In the genomic region with DNA sequence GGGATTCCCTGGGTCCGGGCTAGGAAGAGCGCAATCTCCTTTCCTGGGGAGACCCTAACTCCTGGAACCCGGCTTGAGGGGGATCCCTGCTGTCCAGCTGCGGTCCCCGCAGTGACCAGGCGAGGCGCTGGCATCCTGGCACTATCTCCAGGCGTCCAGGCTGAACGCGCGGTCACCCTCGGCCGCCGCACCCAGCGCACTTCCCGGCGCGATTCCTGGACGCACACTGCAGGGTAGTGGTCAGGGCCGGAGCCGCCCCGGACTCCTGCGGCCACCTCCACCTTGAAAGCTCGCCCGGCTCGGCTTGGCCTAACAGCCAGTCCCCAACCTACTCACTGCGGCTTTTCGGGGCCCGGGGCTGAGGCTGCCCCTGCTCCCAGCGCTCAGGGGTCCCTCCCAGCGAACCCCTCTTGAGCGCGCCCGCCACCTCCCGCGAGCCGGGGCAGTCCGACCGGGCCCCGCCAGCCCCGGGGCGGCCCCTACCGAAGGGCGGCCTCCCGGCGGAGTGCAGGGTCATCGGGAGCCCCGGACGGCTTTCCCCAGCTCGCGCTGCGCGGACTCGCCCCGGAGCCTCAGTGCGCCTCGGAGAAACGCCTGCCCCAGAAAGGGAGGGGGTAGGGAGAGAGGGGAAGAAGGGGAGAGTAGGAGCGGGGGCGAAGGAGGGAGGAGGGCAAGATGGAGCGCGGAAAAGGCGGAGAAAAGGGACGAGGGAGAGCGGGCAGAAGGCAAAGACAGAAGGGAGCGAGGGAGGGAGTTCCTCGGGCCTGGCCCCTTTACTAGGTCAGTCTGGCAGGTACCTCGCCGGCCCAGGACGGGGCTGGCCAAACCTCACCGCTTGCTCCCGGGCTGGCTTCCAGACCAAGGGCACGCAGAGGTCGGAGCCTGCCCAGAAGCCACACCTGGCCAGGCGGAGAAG, we compare ENCODE assay signal across 1 cellular context.
TF ChIP-seq lines count a peak whose summit lies in the region.

No MANE protein-coding gene starts in this region.

TF ChIP-seq in HepG2, 621 proteins besides CTCF, POLR2A, EP300 and RAD21 (continued from another document and continues in another):
- TF ChIP-seq FOXM1 (CRISPR knock-in tag; IDR thresholded peaks at IDR 0.05) (no peak), POLR2G (IDR thresholded peaks at IDR 0.05; ENCODE audit: low read depth, low read length) (peak; percentile 77), SRF (IDR thresholded peaks at IDR 0.05; ENCODE audit: low read depth, low read length) (no peak), ZBTB20 (CRISPR knock-in tag; IDR thresholded peaks at IDR 0.05; ENCODE audit: borderline replicate concordance, low read depth) (no peak), KDM5B (CRISPR knock-in tag; IDR thresholded peaks at IDR 0.05; ENCODE audit: borderline replicate concordance) (peak; percentile 65; the same call in 1 of the 2 replicates), ZMAT3 (CRISPR knock-in tag; conservative IDR thresholded peaks at IDR 0.05) (peak; percentile 38; the same call in 1 of the 2 replicates), ZNF607 (CRISPR knock-in tag; IDR thresholded peaks at IDR 0.05; ENCODE audit: borderline replicate concordance) (0 out of 2 replicates have a peak, but pooled peaks have one; percentile 76), MAZ (IDR thresholded peaks at IDR 0.05; ENCODE audit: borderline replicate concordance, low read depth, low read length) (no peak), MAZ (CRISPR knock-in tag; IDR thresholded peaks at IDR 0.05; ENCODE audit: low read depth) (no peak), ZNF747 (CRISPR knock-in tag; IDR thresholded peaks at IDR 0.05; ENCODE audit: borderline replicate concordance) (no peak), TEAD3 (CRISPR knock-in tag; optimal IDR thresholded peaks at IDR 0.05; ENCODE audit: borderline replicate concordance) (peak; percentile 30), MED13 (CRISPR knock-in tag; IDR thresholded peaks at IDR 0.05) (peak; percentile 45; the same call in 1 of the 2 replicates), ZNF12 (CRISPR knock-in tag; IDR thresholded peaks at IDR 0.05) (no peak), YEATS4 (CRISPR knock-in tag; IDR thresholded peaks at IDR 0.05; ENCODE audit: borderline replicate concordance) (peak; percentile 56; the same call in 1 of the 2 replicates), PITX1 (CRISPR knock-in tag; IDR thresholded peaks at IDR 0.05) (0 out of 2 replicates have a peak, but pooled peaks have one; percentile 16), NPAS2 (CRISPR knock-in tag; IDR thresholded peaks at IDR 0.05; ENCODE audit: borderline replicate concordance) (no peak), RFX5 (IDR thresholded peaks at IDR 0.05; ENCODE audit: low read depth, low read length) (no peak), GTF2F1 (IDR thresholded peaks at IDR 0.05; ENCODE audit: low read length) (no peak), ZSCAN21 (CRISPR knock-in tag; IDR thresholded peaks at IDR 0.05; ENCODE audit: borderline replicate concordance) (no peak; the same call in 1 of the 2 replicates), LCORL (IDR thresholded peaks at IDR 0.05) (no peak), LCORL (CRISPR knock-in tag; IDR thresholded peaks at IDR 0.05) (peak; percentile 48), SOX13 (IDR thresholded peaks at IDR 0.05) (no peak), SOX13 (CRISPR knock-in tag; conservative IDR thresholded peaks at IDR 0.05 in 1 of 2, IDR thresholded peaks at IDR 0.05 in 1 of 2) (peak in 1 of 2 experiments; percentile 32; a peak in 1 of 4 replicates)
- TF ChIP-seq, protein P1, sequence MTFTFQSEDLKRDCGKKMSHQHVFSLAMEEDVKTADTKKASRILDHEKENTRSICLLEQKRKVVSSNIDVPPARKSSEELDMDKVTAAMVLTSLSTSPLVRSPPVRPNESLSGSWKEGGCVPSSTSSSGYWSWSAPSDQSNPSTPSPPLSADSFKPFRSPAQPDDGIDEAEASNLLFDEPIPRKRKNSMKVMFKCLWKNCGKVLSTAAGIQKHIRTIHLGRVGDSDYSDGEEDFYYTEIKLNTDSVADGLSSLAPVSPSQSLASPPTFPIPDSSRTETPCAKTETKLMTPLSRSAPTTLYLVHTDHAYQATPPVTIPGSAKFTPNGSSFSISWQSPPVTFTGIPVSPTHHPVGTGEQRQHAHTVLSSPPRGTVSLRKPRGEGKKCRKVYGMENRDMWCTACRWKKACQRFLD (CRISPR knock-in tag; IDR thresholded peaks at IDR 0.05; ENCODE audit: borderline replicate concordance) = peak; percentile 74; the same call in 1 of the 2 replicates
- TF ChIP-seq, protein P2, sequence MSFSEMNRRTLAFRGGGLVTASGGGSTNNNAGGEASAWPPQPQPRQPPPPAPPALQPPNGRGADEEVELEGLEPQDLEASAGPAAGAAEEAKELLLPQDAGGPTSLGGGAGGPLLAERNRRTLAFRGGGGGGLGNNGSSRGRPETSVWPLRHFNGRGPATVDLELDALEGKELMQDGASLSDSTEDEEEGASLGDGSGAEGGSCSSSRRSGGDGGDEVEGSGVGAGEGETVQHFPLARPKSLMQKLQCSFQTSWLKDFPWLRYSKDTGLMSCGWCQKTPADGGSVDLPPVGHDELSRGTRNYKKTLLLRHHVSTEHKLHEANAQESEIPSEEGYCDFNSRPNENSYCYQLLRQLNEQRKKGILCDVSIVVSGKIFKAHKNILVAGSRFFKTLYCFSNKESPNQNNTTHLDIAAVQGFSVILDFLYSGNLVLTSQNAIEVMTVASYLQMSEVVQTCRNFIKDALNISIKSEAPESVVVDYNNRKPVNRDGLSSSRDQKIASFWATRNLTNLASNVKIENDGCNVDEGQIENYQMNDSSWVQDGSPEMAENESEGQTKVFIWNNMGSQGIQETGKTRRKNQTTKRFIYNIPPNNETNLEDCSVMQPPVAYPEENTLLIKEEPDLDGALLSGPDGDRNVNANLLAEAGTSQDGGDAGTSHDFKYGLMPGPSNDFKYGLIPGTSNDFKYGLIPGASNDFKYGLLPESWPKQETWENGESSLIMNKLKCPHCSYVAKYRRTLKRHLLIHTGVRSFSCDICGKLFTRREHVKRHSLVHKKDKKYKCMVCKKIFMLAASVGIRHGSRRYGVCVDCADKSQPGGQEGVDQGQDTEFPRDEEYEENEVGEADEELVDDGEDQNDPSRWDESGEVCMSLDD (CRISPR knock-in tag; IDR thresholded peaks at IDR 0.05; ENCODE audit: borderline replicate concordance) = no peak
- TF ChIP-seq, protein P3, sequence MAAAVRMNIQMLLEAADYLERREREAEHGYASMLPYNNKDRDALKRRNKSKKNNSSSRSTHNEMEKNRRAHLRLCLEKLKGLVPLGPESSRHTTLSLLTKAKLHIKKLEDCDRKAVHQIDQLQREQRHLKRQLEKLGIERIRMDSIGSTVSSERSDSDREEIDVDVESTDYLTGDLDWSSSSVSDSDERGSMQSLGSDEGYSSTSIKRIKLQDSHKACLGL (CRISPR knock-in tag; IDR thresholded peaks at IDR 0.05) = peak; percentile 72; the same call in 1 of the 2 replicates
- TF ChIP-seq, protein P4, sequence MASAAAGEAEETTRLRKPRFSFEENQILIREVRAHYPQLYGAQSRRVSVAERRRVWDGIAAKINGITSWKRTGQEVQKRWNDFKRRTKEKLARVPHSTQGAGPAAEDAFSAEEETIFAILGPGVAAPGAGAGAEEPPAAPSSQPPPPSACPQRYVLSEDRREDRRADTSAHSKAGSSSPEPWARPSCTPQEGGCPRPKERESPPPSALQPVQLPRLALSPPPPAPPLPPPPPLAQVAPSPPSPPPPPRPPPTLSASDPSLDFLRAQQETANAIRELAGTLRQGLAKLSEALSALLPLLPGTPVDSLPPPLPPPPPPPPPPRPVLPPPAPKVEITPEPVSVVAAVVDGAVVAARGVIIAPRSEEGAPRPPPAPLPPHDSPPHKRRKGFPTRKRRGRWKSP (CRISPR knock-in tag; IDR thresholded peaks at IDR 0.05) = peak; percentile 78; the same call in 1 of the 2 replicates
- TF ChIP-seq, protein P5, sequence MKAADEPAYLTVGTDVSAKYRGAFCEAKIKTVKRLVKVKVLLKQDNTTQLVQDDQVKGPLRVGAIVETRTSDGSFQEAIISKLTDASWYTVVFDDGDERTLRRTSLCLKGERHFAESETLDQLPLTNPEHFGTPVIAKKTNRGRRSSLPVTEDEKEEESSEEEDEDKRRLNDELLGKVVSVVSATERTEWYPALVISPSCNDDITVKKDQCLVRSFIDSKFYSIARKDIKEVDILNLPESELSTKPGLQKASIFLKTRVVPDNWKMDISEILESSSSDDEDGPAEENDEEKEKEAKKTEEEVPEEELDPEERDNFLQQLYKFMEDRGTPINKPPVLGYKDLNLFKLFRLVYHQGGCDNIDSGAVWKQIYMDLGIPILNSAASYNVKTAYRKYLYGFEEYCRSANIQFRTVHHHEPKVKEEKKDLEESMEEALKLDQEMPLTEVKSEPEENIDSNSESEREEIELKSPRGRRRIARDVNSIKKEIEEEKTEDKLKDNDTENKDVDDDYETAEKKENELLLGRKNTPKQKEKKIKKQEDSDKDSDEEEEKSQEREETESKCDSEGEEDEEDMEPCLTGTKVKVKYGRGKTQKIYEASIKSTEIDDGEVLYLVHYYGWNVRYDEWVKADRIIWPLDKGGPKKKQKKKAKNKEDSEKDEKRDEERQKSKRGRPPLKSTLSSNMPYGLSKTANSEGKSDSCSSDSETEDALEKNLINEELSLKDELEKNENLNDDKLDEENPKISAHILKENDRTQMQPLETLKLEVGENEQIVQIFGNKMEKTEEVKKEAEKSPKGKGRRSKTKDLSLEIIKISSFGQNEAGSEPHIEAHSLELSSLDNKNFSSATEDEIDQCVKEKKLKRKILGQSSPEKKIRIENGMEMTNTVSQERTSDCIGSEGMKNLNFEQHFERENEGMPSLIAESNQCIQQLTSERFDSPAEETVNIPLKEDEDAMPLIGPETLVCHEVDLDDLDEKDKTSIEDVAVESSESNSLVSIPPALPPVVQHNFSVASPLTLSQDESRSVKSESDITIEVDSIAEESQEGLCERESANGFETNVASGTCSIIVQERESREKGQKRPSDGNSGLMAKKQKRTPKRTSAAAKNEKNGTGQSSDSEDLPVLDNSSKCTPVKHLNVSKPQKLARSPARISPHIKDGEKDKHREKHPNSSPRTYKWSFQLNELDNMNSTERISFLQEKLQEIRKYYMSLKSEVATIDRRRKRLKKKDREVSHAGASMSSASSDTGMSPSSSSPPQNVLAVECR (CRISPR knock-in tag; IDR thresholded peaks at IDR 0.05; ENCODE audit: borderline replicate concordance) = no peak; the same call in 1 of the 2 replicates
- TF ChIP-seq, protein P6, sequence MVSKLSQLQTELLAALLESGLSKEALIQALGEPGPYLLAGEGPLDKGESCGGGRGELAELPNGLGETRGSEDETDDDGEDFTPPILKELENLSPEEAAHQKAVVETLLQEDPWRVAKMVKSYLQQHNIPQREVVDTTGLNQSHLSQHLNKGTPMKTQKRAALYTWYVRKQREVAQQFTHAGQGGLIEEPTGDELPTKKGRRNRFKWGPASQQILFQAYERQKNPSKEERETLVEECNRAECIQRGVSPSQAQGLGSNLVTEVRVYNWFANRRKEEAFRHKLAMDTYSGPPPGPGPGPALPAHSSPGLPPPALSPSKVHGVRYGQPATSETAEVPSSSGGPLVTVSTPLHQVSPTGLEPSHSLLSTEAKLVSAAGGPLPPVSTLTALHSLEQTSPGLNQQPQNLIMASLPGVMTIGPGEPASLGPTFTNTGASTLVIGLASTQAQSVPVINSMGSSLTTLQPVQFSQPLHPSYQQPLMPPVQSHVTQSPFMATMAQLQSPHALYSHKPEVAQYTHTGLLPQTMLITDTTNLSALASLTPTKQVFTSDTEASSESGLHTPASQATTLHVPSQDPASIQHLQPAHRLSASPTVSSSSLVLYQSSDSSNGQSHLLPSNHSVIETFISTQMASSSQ (IDR thresholded peaks at IDR 0.05; ENCODE audit: low read depth) = no peak
- TF ChIP-seq, protein P6 (CRISPR knock-in tag; IDR thresholded peaks at IDR 0.05; ENCODE audit: borderline replicate concordance) = peak; percentile 53; the same call in 1 of the 2 replicates
- TF ChIP-seq, protein P7, sequence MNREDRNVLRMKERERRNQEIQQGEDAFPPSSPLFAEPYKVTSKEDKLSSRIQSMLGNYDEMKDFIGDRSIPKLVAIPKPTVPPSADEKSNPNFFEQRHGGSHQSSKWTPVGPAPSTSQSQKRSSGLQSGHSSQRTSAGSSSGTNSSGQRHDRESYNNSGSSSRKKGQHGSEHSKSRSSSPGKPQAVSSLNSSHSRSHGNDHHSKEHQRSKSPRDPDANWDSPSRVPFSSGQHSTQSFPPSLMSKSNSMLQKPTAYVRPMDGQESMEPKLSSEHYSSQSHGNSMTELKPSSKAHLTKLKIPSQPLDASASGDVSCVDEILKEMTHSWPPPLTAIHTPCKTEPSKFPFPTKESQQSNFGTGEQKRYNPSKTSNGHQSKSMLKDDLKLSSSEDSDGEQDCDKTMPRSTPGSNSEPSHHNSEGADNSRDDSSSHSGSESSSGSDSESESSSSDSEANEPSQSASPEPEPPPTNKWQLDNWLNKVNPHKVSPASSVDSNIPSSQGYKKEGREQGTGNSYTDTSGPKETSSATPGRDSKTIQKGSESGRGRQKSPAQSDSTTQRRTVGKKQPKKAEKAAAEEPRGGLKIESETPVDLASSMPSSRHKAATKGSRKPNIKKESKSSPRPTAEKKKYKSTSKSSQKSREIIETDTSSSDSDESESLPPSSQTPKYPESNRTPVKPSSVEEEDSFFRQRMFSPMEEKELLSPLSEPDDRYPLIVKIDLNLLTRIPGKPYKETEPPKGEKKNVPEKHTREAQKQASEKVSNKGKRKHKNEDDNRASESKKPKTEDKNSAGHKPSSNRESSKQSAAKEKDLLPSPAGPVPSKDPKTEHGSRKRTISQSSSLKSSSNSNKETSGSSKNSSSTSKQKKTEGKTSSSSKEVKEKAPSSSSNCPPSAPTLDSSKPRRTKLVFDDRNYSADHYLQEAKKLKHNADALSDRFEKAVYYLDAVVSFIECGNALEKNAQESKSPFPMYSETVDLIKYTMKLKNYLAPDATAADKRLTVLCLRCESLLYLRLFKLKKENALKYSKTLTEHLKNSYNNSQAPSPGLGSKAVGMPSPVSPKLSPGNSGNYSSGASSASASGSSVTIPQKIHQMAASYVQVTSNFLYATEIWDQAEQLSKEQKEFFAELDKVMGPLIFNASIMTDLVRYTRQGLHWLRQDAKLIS (CRISPR knock-in tag; IDR thresholded peaks at IDR 0.05) = peak; percentile 90
- TF ChIP-seq, protein P8, sequence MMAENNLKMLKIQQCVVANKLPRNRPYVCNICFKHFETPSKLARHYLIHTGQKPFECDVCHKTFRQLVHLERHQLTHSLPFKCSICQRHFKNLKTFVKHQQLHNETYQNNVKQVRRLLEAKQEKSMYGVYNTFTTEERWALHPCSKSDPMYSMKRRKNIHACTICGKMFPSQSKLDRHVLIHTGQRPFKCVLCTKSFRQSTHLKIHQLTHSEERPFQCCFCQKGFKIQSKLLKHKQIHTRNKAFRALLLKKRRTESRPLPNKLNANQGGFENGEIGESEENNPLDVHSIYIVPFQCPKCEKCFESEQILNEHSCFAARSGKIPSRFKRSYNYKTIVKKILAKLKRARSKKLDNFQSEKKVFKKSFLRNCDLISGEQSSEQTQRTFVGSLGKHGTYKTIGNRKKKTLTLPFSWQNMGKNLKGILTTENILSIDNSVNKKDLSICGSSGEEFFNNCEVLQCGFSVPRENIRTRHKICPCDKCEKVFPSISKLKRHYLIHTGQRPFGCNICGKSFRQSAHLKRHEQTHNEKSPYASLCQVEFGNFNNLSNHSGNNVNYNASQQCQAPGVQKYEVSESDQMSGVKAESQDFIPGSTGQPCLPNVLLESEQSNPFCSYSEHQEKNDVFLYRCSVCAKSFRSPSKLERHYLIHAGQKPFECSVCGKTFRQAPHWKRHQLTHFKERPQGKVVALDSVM (CRISPR knock-in tag; IDR thresholded peaks at IDR 0.05) = no peak; the same call in 1 of the 2 replicates
